ENCODE assay signal across 7 cellular contexts in the genomic region with DNA sequence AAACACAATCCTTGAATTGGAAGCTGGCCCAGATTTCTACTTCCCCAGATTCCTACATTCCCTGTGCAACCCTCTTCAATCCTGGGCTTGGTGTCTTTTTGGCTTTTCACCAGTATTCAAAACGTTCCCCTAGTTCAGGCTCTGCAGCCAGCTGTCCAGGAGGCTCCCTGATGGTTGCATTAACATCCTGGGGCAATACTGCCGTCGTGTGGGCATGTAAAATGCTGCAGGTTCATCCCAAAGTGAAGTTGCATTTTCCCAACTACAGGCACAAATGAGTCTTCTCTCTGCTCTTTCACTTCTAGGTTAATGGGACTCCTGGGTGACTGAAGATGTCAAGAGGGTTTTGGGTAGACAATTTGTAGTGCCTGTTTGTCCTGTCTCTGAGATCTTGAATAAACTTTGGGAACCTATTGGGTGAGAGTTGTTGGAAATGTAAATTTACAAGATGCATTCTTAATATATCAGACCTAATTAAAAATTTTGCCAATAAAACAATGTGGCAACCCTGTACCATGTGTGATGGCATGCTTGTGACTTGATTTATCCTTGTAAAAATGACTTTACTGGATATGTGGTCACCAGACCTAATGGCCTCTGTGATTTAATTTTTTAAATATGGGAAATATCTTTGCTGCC. TPM values are rescaled to one million over a fixed set of nuclear protein-coding genes. Genes with fewer than 3 reads are reported as not detected.
A peak's percentile ranks its signal among the peaks of the same experiment; 100 is the strongest.
DNase-seq lines count a peak whose midpoint lies in the region; ATAC-seq and TF ChIP-seq lines count a peak whose summit lies in the region.

No MANE protein-coding gene starts in this region.

- no peak overlapping the region for H2BK120ac ChIP-seq in mesendoderm (ENCODE audit: low read depth, low read length)

- DNase-seq in GM03348 (ENCODE audit: low spot score) = peak; percentile 58
- DNase-seq in amniotic epithelial cell (ENCODE audit: low read depth) = peak; percentile 11
- peak; percentile 80 for DNase-seq in mesendoderm
- DNase-seq in NCI-H1436 (lab: John Stamatoyannopoulos, UW) = no peak
- no peak for DNase-seq in activated T-cell treated with anti-CD3 and anti-CD28 coated beads, Interleukin-2, amount 50 U/mL, for 1 hour

- peaks cover 4% of the 10 kb centered on the region for H3K4me1 ChIP-seq in KMS-11 (ENCODE audit: low read depth, poor library complexity, severe bottlenecking)
- no peaks in the 10 kb centered on the region for H3K4me1 ChIP-seq in mesendoderm (ENCODE audit: control insufficient read depth, low read depth, low read length)

- no peak overlapping the region; the same call in 1 of the 2 replicates for H2AFZ ChIP-seq in KMS-11 (ENCODE audit: low read depth)

- H3K36me3 ChIP-seq in KMS-11 (ENCODE audit: insufficient read depth) (no peaks in the 10 kb centered on the region), mesendoderm (ENCODE audit: control insufficient read depth, insufficient read depth, low read length) (no peaks in the 10 kb centered on the region)

- no peaks in the 10 kb centered on the region for H3K79me1 ChIP-seq in mesendoderm (ENCODE audit: low read length)

- ATAC-seq in HG03521 (IDR thresholded peaks at IDR 0.05; ENCODE audit: unreplicated experiment) = no peak

- no peak overlapping the region for H3K9ac ChIP-seq in KMS-11
- no peak overlapping the region for H3K9ac ChIP-seq in mesendoderm (ENCODE audit: low read length)

- no peak overlapping the region for H3K18ac ChIP-seq in mesendoderm (ENCODE audit: low read length)

- TF ChIP-seq CTCF in KMS-11 (conservative IDR thresholded peaks at IDR 0.05; ENCODE audit: low read depth, low read length) = peak; percentile 91

- no peak overlapping the region for H2AK5ac ChIP-seq in mesendoderm (ENCODE audit: low read length)

- H3K4me3 ChIP-seq in KMS-11 (IDR thresholded peaks at IDR 0.05; ENCODE audit: insufficient read depth, low read depth, low read length) = no peak overlapping the region
- no peak overlapping the region for H3K4me3 ChIP-seq in mesendoderm (ENCODE audit: low read length)

- H3K27me3 ChIP-seq in KMS-11 (ENCODE audit: insufficient read depth, low read depth) (no peaks in the 10 kb centered on the region), mesendoderm (ENCODE audit: insufficient read depth, low read length, poor library complexity) (no peaks in the 10 kb centered on the region)

- WGBS in mesendoderm (ENCODE audit: extremely low coverage, insufficient coverage, low lambda C conversion rate) = no CpG with 5 or more reads among the region's 3 CpGs

- no peak overlapping the region for H2BK5ac ChIP-seq in mesendoderm (ENCODE audit: low read length)

- no peak overlapping the region for H3K23ac ChIP-seq in mesendoderm (ENCODE audit: low read length)

- H3K4ac ChIP-seq in mesendoderm (ENCODE audit: low read depth, low read length) = no peak overlapping the region

- H3K4me2 ChIP-seq in KMS-11 = no peak overlapping the region
- no peak overlapping the region for H3K4me2 ChIP-seq in mesendoderm (ENCODE audit: low read length)

- no peaks in the 10 kb centered on the region for H3K79me2 ChIP-seq in KMS-11 (ENCODE audit: insufficient read depth, low read depth)
- H3K79me2 ChIP-seq in mesendoderm (ENCODE audit: control insufficient read depth, insufficient read depth, low read length) = no peaks in the 10 kb centered on the region

- no peak overlapping the region for H3K27ac ChIP-seq in KMS-11
- H3K27ac ChIP-seq in mesendoderm (ENCODE audit: low read depth, low read length) = no peak overlapping the region

- H4K8ac ChIP-seq in mesendoderm (ENCODE audit: low read depth, low read length) = no peak overlapping the region

- no peak overlapping the region for H3K56ac ChIP-seq in mesendoderm (ENCODE audit: low read length)

- no peak overlapping the region for H4K5ac ChIP-seq in mesendoderm (ENCODE audit: low read length)

- H4K20me1 ChIP-seq in KMS-11 (ENCODE audit: insufficient read depth) = no peaks in the 10 kb centered on the region

- no peak overlapping the region for H2BK15ac ChIP-seq in mesendoderm (replicated peaks; ENCODE audit: low read depth)

RNA-seq across cellular contexts. Expression of a gene that starts 28.6 kb away (rescaled TPM):
- polyA plus RNA-seq in mesendoderm (2013, experiment 1 of 2) = 0.41 TPM
- 0.43 TPM for polyA plus RNA-seq in mesendoderm (2013, experiment 2 of 2)

Comparison
In these comparisons a context has a peak if more than half of its experiments do, and no peak if none do; other contexts are left out.
1. DNase-seq: peak in GM03348 (single experiment), amniotic epithelial cell (single experiment) and mesendoderm (single experiment); none in NCI-H1436 (single experiment) and activated T-cell treated with anti-CD3 and anti-CD28 coated beads, Interleukin-2, amount 50 U/mL, for 1 hour (single experiment).